In genomic region chr5:39076101-39076756, GRCh38 we compare ENCODE assay signal across 11 cellular contexts. TPM values are rescaled to one million over a fixed set of nuclear protein-coding genes. Genes with fewer than 3 reads are reported as not detected.
DNase-seq lines count a peak whose midpoint lies in the region; ATAC-seq and TF ChIP-seq lines count a peak whose summit lies in the region.
"Had no signal": no experiment of that assay in that cellular context is flagged by ENCODE, and none has a peak within 500 bp of the region (broad histone marks: within the 10 kb centered on the region; RNA-seq: fewer than 3 reads in every experiment).

No MANE protein-coding gene starts in this region.

- no peaks in the 10 kb centered on the region for H3K9me3 ChIP-seq in CD8-positive, alpha-beta memory T cell (ENCODE audit: low read length)
- H3K9me3 ChIP-seq in body of pancreas: no peaks in the 10 kb centered on the region

- H3K9me3 Mint-ChIP-seq in CD8-positive, alpha-beta memory T cell: peaks cover 0 to 6% (median 0%) of the 10 kb centered on the region in 5 donors
- H3K9me3 Mint-ChIP-seq in neural crest cell: no peaks in the 10 kb centered on the region
- H3K9me3 Mint-ChIP-seq: stimulated activated naive B cell treated with anti-CD40 and anti-IgM and Interleukin-4, amounts not matched to agents 10 μg/mL and 1 μg/mL and 100 μg/mL, for 72 hours had no signal

- H3K27ac Mint-ChIP-seq in CD8-positive, alpha-beta memory T cell: peak overlapping the region in 1 of 8 donors; percentile 99
- H3K27ac Mint-ChIP-seq in neural crest cell (ENCODE audit: unreplicated experiment): no peak overlapping the region

- peak overlapping the region in 3 of 7 donors; percentile 19 to 99 (median 45) for H3K4me3 Mint-ChIP-seq in CD8-positive, alpha-beta memory T cell
- H3K4me3 Mint-ChIP-seq in neural crest cell: peak overlapping the region; percentile 34

- peaks cover 31 to 49% (median 39%) of the 10 kb centered on the region in 3 donors for H3K4me1 Mint-ChIP-seq in CD8-positive, alpha-beta memory T cell
- H3K4me1 Mint-ChIP-seq in neural crest cell: peaks cover 16% of the 10 kb centered on the region

- no peaks in the 10 kb centered on the region for H3K36me3 ChIP-seq in CD8-positive, alpha-beta memory T cell (ENCODE audit: insufficient read depth, low read length)
- H3K36me3 ChIP-seq in body of pancreas (replicated peaks in 1 of 2; ENCODE audit: insufficient read depth in 1 of 2, low read depth in 2 of 2): no peaks in the 10 kb centered on the region

- no peak for TF ChIP-seq CTCF in body of pancreas (IDR thresholded peaks at IDR 0.05)
- TF ChIP-seq CTCF in neural crest cell (conservative IDR thresholded peaks at IDR 0.05): no peak

- CTCF ChIA-PET in CD8-positive, alpha-beta memory T cell (lab: Charles Lee): interaction anchor here (1.0 to 1.8 kb wide), 3 partner anchors 24 to 207 kb away, joined by 3 to 5 read pairs (median 3); no protein-coding TSS in a partner anchor

- no peak for ATAC-seq in body of pancreas
- ATAC-seq: esophagus mucosa had no signal

- peaks cover 0 to 17% (median 0%) of the 10 kb centered on the region in 3 donors for H3K36me3 Mint-ChIP-seq in CD8-positive, alpha-beta memory T cell
- H3K36me3 Mint-ChIP-seq in neural crest cell (ENCODE audit: low read depth): no peaks in the 10 kb centered on the region
- H3K36me3 Mint-ChIP-seq: stimulated activated naive B cell treated with anti-CD40 and anti-IgM and Interleukin-4, amounts not matched to agents 10 μg/mL and 1 μg/mL and 100 μg/mL, for 72 hours had no signal

- TF ChIP-seq POLR2A in body of pancreas (IDR thresholded peaks at IDR 0.05): no peak

- in situ Hi-C loops in G401 (cut with HindIII; ENCODE audit: low sequenced_read_pairs): no loop called here

- peak overlapping the region; percentile 48 for H3K27ac ChIP-seq in CD8-positive, alpha-beta memory T cell (ENCODE audit: low read depth, low read length)
- H3K27ac ChIP-seq in body of pancreas: peak overlapping the region in 3 of 4 donors; percentile 40 to 99 (median 99)

- 75 to 77% methylated on average over 6 of the region's 6 CpGs for WGBS in body of pancreas, 2 donors

- POLR2A ChIA-PET in CD8-positive, alpha-beta memory T cell (lab: Charles Lee): interaction anchor here (0.7 kb wide), 1 partner anchor 50 kb away, joined by 7 read pairs; no protein-coding TSS in a partner anchor

- peaks cover 35 to 38% of the 10 kb centered on the region in 2 donors for H3K27me3 Mint-ChIP-seq in CD8-positive, alpha-beta memory T cell
- H3K27me3 Mint-ChIP-seq in neural crest cell (ENCODE audit: low read depth): peaks cover 31% of the 10 kb centered on the region

- H3K27me3 ChIP-seq in CD8-positive, alpha-beta memory T cell (ENCODE audit: insufficient read depth, low read length, poor library complexity, severe bottlenecking): peaks cover 29% of the 10 kb centered on the region
- H3K27me3 ChIP-seq in body of pancreas: no peaks in the 10 kb centered on the region

- DNase-seq in CD8-positive, alpha-beta memory T cell: no peak
- DNase-seq in HT-29 (ENCODE audit: low spot score) (peak; percentile 9), body of pancreas (no peak), neural crest cell (ENCODE audit: low read depth, low spot score) (no peak), NCI-H510A (lab: John Stamatoyannopoulos, UW) (no peak), putamen (ENCODE audit: low spot score) (no peak), G401 (ENCODE audit: low spot score) (no peak)
- no peak for DNase-seq in stimulated activated naive CD4-positive, alpha-beta T cell treated with Interleukin-2 at 50 U/mL for 16 hours (lab: John Stamatoyannopoulos, UW)
- DNase-seq: NCI-H2227 treated with DMSO at 0.1 percent for 48 hours; stimulated activated naive B cell treated with anti-CD40 and anti-IgM and Interleukin-4, amounts not matched to agents 10 μg/mL and 1 μg/mL and 100 μg/mL, for 72 hours had no signal

- no peak overlapping the region for H3K4me3 ChIP-seq in CD8-positive, alpha-beta memory T cell (ENCODE audit: low read length)
- no peak overlapping the region for H3K4me3 ChIP-seq in body of pancreas

- peaks cover 19% of the 10 kb centered on the region for H3K4me1 ChIP-seq in CD8-positive, alpha-beta memory T cell (ENCODE audit: insufficient read depth, low read length)
- peaks cover 19% of the 10 kb centered on the region for H3K4me1 ChIP-seq in body of pancreas

- intact Hi-C loops in body of pancreas (cut with DNase I): no loop called here

RNA-seq across cellular contexts. Expression of gene RICTOR, which starts 2.0 kb away (rescaled TPM):
- total RNA-seq in CD8-positive, alpha-beta memory T cell: 10 to 100 TPM; 32.0 to 32.9 TPM
- polyA plus RNA-seq in CD8-positive, alpha-beta memory T cell: 12.1 TPM
- 11.3 and 12.8 TPM in 2 replicates for total RNA-seq in HT-29 (2014; rRNA removed; shearing (Covaris generic))
- 10 to 100 TPM; 20.8 to 27.5 TPM for total RNA-seq in body of pancreas
- total RNA-seq in neural crest cell: 20.5 and 22.2 TPM in 2 replicates
- 7.3 and 11.0 TPM in 2 replicates for total RNA-seq in G401 (2014; rRNA removed; shearing (Covaris generic))
